In the genomic region with DNA sequence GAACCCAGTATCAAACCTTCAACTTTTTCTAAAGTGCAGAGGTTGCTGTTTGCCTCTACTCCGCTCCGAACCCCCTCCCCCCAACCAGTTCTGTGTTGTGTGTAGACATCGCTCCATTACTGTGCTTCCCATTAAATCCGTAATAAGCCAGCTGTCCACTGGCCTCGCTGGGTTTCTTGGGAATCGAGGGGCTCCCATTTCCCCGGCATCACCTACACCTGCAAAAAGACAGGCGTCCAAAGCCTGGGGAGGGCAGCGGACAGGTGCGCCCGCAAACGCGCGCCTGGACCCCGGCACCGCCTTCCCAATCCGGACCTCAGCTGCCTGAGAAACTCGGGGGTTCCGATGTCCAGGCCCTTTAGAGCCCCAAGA, we compare ENCODE assay signal across 8 cellular contexts. TPM values are rescaled to one million over a fixed set of nuclear protein-coding genes. Genes with fewer than 3 reads are reported as not detected.
A peak's percentile ranks its signal among the peaks of the same experiment; 100 is the strongest.
DNase-seq lines count a peak whose midpoint lies in the region; ATAC-seq and TF ChIP-seq lines count a peak whose summit lies in the region.

No MANE protein-coding gene starts in this region.

- H3K9ac ChIP-seq in SK-N-MC (ENCODE audit: insufficient read length) (peak overlapping the region; percentile 76), skeletal muscle satellite cell (ENCODE audit: low read depth, low read length) (peak overlapping the region; percentile 72)

- intact Hi-C loops in heart left ventricle (cut with DNase I) = no loop called here
- intact Hi-C loops in Right ventricle myocardium superior (cut with DNase I) = no loop called here

- peaks cover 0 to 16% (median 6%) of the 10 kb centered on the region in 12 donors for H3K4me1 ChIP-seq in heart left ventricle
- H3K4me1 ChIP-seq in gastroesophageal sphincter = peaks cover 0 to 17% (median 9%) of the 10 kb centered on the region in 3 donors
- peaks cover 16% of the 10 kb centered on the region for H3K4me1 ChIP-seq in skeletal muscle satellite cell (ENCODE audit: control insufficient read depth, insufficient read depth, low read length)

- TF ChIP-seq EP300 in gastroesophageal sphincter (IDR thresholded peaks at IDR 0.05) = no peak

- H3K36me3 ChIP-seq in heart left ventricle = no peaks in the 10 kb centered on the region
- no peaks in the 10 kb centered on the region for H3K36me3 ChIP-seq in SK-N-MC (ENCODE audit: insufficient read depth, low read length)
- no peaks in the 10 kb centered on the region for H3K36me3 ChIP-seq in gastroesophageal sphincter
- H3K36me3 ChIP-seq in skeletal muscle satellite cell (ENCODE audit: insufficient read depth, low read length) = no peaks in the 10 kb centered on the region

- ATAC-seq in heart left ventricle (no peak), Right ventricle myocardium superior (ENCODE audit: poor library complexity) (no peak), gastroesophageal sphincter (no peak), HG03135 (IDR thresholded peaks at IDR 0.05; ENCODE audit: unreplicated experiment) (no peak)

- TF ChIP-seq CTCF in heart left ventricle (IDR thresholded peaks at IDR 0.05) (no peak), gastroesophageal sphincter (IDR thresholded peaks at IDR 0.05) (no peak)

- DNase-seq in heart left ventricle (no peak), Right ventricle myocardium superior (no peak), SK-N-MC (ENCODE audit: low read depth, low spot score) (no peak), hippocampal formation (lab: John Stamatoyannopoulos, UW) (no peak), erythroblast (lab: John Stamatoyannopoulos, UW) (no peak)

- H3K27ac ChIP-seq in heart left ventricle (no peak overlapping the region), SK-N-MC (no peak overlapping the region), gastroesophageal sphincter (no peak overlapping the region)

- H3K27me3 ChIP-seq in heart left ventricle (peaks cover 0 to 27% (median 4%) of the 10 kb centered on the region in 9 donors), gastroesophageal sphincter (peaks cover 14% of the 10 kb centered on the region), skeletal muscle satellite cell (ENCODE audit: control insufficient read depth, insufficient read depth, low read length) (no peaks in the 10 kb centered on the region)

- H3K9me3 ChIP-seq in heart left ventricle (no peaks in the 10 kb centered on the region), SK-N-MC (ENCODE audit: low read depth, low read length) (no peaks in the 10 kb centered on the region), gastroesophageal sphincter (no peaks in the 10 kb centered on the region), skeletal muscle satellite cell (replicated peaks; ENCODE audit: low read length) (no peaks in the 10 kb centered on the region)

- H3K4me2 ChIP-seq in skeletal muscle satellite cell (ENCODE audit: low read length) = peak overlapping the region; percentile 99

- WGBS in heart left ventricle, 4 donors = 1 to 4% (median 3%) methylated on average over 17 to 19 of the region's 19 CpGs
- WGBS in gastroesophageal sphincter (ENCODE audit: low coverage in 1 of 2), 2 donors = 4 to 17% methylated on average over 2 to 10 of the region's 19 CpGs

- TF ChIP-seq POLR2A in heart left ventricle (IDR thresholded peaks at IDR 0.05) (no peak), gastroesophageal sphincter (IDR thresholded peaks at IDR 0.05) (no peak), erythroblast (IDR thresholded peaks at IDR 0.05; ENCODE audit: low read length) (no peak)

- H3K4me3 ChIP-seq in heart left ventricle = peak overlapping the region; percentile 38 to 79 (median 68)
- peak overlapping the region; percentile 87 for H3K4me3 ChIP-seq in SK-N-MC
- H3K4me3 ChIP-seq in gastroesophageal sphincter = peak overlapping the region; percentile 53 to 75
- peak overlapping the region; percentile 86 for H3K4me3 ChIP-seq in skeletal muscle satellite cell (ENCODE audit: low read length)

RNA-seq across cellular contexts. Expression of a gene that starts 0.6 kb away (rescaled TPM):
- total RNA-seq in heart left ventricle (under 1 TPM in 5 of 9 donors, not detected in 4; 0.04 to 0.14 (median 0.12) TPM), Right ventricle myocardium superior (not detected), gastroesophageal sphincter (not detected)
- polyA plus RNA-seq in heart left ventricle = under 1 TPM in 1 of 2 donors, not detected in 1; 0.01 TPM
- 0.25 and 0.44 TPM in 2 replicates for total RNA-seq in skeletal muscle satellite cell (2012; rRNA removed)
